Comparison of ENCODE assay signal across 2 cellular contexts in the genomic region with DNA sequence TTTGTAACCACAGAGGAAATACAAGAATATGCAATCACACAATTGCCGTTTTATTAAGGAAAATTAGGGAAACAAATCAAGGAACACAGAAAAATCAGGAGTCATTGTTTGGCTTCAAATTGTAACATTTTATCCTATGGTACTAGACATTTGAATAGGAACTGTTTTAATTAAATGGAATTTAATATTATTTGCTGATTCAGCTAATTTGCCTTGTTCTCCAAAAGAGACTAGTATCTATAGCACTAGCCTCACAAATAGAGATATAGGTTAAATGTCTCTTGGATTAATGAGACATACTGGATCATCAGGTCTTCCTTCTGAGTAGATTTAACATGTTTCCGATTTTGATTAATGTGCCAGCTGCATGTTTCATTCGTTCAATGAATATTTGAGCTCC.
A peak's percentile ranks its signal among the peaks of the same experiment; 100 is the strongest.
TF ChIP-seq lines count a peak whose summit lies in the region.

No MANE protein-coding gene starts in this region.

TF ChIP-seq in HepG2, 621 proteins besides CTCF, POLR2A, EP300 and RAD21:
- TF ChIP-seq MAFF (IDR thresholded peaks at IDR 0.05; ENCODE audit: low read depth, low read length) (peak; percentile 99), HDAC1 (CRISPR knock-in tag; IDR thresholded peaks at IDR 0.05) (no peak), ELF3 (CRISPR knock-in tag; IDR thresholded peaks at IDR 0.05) (no peak), MAFK (conservative IDR thresholded peaks at IDR 0.05 in 1 of 2, IDR thresholded peaks at IDR 0.05 in 1 of 2; ENCODE audit: low read length in 2 of 2) (peak; percentile 98 to 99)

TF ChIP-seq in K562, 482 proteins besides CTCF, POLR2A, EP300 and RAD21:
- TF ChIP-seq ZNF764 (CRISPR knock-in tag; IDR thresholded peaks at IDR 0.05; ENCODE audit: low read depth) (no peak), SRSF9 (IDR thresholded peaks at IDR 0.05; ENCODE audit: borderline replicate concordance, low read depth, low read length) (no peak), NCOA6 (IDR thresholded peaks at IDR 0.05) (no peak), SMARCA5 (IDR thresholded peaks at IDR 0.05) (no peak), MCM2 (IDR thresholded peaks at IDR 0.05; ENCODE audit: low read depth) (no peak), MYNN (IDR thresholded peaks at IDR 0.05) (no peak), MYNN (CRISPR knock-in tag; IDR thresholded peaks at IDR 0.05) (no peak), ZNF316 (IDR thresholded peaks at IDR 0.05) (peak; percentile 93), MAFK (IDR thresholded peaks at IDR 0.05; ENCODE audit: low read length) (peak; percentile 98), ZHX1 (conservative IDR thresholded peaks at IDR 0.05; ENCODE audit: low read length) (no peak), MAFF (IDR thresholded peaks at IDR 0.05; ENCODE audit: low read length) (peak; percentile 97), HIVEP1 (CRISPR knock-in tag; IDR thresholded peaks at IDR 0.05) (no peak), SMAD4 (CRISPR knock-in tag; conservative IDR thresholded peaks at IDR 0.05) (no peak), ZNF57 (CRISPR knock-in tag; IDR thresholded peaks at IDR 0.05) (no peak), FOXK1 (CRISPR knock-in tag; IDR thresholded peaks at IDR 0.05; ENCODE audit: borderline replicate concordance) (no peak), FOXP4 (CRISPR knock-in tag; IDR thresholded peaks at IDR 0.05; ENCODE audit: borderline replicate concordance) (no peak), MAFG (tag; conservative IDR thresholded peaks at IDR 0.05) (peak; percentile 87), KAT8 (IDR thresholded peaks at IDR 0.05; ENCODE audit: low read depth) (no peak), ZNF3 (CRISPR knock-in tag; IDR thresholded peaks at IDR 0.05) (no peak), TAL1 (IDR thresholded peaks at IDR 0.05) (no peak), RNF2 (IDR thresholded peaks at IDR 0.05) (no peak), HOMEZ (CRISPR knock-in tag; IDR thresholded peaks at IDR 0.05) (no peak), FUS (optimal IDR thresholded peaks at IDR 0.05; ENCODE audit: low read depth, low read length) (no peak), C11orf30 (IDR thresholded peaks at IDR 0.05; ENCODE audit: low read depth) (peak; percentile 83)
- TF ChIP-seq, protein P1, sequence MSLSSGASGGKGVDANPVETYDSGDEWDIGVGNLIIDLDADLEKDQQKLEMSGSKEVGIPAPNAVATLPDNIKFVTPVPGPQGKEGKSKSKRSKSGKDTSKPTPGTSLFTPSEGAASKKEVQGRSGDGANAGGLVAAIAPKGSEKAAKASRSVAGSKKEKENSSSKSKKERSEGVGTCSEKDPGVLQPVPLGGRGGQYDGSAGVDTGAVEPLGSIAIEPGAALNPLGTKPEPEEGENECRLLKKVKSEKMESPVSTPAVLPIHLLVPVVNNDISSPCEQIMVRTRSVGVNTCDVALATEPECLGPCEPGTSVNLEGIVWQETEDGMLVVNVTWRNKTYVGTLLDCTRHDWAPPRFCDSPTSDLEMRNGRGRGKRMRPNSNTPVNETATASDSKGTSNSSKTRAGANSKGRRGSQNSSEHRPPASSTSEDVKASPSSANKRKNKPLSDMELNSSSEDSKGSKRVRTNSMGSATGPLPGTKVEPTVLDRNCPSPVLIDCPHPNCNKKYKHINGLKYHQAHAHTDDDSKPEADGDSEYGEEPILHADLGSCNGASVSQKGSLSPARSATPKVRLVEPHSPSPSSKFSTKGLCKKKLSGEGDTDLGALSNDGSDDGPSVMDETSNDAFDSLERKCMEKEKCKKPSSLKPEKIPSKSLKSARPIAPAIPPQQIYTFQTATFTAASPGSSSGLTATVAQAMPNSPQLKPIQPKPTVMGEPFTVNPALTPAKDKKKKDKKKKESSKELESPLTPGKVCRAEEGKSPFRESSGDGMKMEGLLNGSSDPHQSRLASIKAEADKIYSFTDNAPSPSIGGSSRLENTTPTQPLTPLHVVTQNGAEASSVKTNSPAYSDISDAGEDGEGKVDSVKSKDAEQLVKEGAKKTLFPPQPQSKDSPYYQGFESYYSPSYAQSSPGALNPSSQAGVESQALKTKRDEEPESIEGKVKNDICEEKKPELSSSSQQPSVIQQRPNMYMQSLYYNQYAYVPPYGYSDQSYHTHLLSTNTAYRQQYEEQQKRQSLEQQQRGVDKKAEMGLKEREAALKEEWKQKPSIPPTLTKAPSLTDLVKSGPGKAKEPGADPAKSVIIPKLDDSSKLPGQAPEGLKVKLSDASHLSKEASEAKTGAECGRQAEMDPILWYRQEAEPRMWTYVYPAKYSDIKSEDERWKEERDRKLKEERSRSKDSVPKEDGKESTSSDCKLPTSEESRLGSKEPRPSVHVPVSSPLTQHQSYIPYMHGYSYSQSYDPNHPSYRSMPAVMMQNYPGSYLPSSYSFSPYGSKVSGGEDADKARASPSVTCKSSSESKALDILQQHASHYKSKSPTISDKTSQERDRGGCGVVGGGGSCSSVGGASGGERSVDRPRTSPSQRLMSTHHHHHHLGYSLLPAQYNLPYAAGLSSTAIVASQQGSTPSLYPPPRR (CRISPR knock-in tag; IDR thresholded peaks at IDR 0.05; ENCODE audit: borderline replicate concordance): no peak
- TF ChIP-seq, protein P2, sequence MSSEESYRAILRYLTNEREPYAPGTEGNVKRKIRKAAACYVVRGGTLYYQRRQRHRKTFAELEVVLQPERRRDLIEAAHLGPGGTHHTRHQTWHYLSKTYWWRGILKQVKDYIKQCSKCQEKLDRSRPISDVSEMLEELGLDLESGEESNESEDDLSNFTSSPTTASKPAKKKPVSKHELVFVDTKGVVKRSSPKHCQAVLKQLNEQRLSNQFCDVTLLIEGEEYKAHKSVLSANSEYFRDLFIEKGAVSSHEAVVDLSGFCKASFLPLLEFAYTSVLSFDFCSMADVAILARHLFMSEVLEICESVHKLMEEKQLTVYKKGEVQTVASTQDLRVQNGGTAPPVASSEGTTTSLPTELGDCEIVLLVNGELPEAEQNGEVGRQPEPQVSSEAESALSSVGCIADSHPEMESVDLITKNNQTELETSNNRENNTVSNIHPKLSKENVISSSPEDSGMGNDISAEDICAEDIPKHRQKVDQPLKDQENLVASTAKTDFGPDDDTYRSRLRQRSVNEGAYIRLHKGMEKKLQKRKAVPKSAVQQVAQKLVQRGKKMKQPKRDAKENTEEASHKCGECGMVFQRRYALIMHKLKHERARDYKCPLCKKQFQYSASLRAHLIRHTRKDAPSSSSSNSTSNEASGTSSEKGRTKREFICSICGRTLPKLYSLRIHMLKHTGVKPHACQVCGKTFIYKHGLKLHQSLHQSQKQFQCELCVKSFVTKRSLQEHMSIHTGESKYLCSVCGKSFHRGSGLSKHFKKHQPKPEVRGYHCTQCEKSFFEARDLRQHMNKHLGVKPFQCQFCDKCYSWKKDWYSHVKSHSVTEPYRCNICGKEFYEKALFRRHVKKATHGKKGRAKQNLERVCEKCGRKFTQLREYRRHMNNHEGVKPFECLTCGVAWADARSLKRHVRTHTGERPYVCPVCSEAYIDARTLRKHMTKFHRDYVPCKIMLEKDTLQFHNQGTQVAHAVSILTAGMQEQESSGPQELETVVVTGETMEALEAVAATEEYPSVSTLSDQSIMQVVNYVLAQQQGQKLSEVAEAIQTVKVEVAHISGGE (CRISPR knock-in tag; IDR thresholded peaks at IDR 0.05): no peak
- TF ChIP-seq, protein P3, sequence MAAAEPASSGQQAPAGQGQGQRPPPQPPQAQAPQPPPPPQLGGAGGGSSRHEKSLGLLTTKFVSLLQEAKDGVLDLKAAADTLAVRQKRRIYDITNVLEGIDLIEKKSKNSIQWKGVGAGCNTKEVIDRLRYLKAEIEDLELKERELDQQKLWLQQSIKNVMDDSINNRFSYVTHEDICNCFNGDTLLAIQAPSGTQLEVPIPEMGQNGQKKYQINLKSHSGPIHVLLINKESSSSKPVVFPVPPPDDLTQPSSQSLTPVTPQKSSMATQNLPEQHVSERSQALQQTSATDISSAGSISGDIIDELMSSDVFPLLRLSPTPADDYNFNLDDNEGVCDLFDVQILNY (CRISPR knock-in tag; IDR thresholded peaks at IDR 0.05): no peak
- TF ChIP-seq, protein P4, sequence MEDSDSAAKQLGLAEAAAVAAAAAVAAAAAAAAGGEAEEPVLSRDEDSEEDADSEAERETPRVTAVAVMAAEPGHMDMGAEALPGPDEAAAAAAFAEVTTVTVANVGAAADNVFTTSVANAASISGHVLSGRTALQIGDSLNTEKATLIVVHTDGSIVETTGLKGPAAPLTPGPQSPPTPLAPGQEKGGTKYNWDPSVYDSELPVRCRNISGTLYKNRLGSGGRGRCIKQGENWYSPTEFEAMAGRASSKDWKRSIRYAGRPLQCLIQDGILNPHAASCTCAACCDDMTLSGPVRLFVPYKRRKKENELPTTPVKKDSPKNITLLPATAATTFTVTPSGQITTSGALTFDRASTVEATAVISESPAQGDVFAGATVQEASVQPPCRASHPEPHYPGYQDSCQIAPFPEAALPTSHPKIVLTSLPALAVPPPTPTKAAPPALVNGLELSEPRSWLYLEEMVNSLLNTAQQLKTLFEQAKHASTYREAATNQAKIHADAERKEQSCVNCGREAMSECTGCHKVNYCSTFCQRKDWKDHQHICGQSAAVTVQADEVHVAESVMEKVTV (CRISPR knock-in tag; IDR thresholded peaks at IDR 0.05): no peak
TF ChIP-seq in K562: peak in this region for 5.
